ENCODE assay signal across 14 cellular contexts in genomic region chr1:32342704-32343103, GRCh38. TPM values are rescaled to one million over a fixed set of nuclear protein-coding genes. Genes with fewer than 3 reads are reported as not detected.
"Had no signal": no experiment of that assay in that cellular context is flagged by ENCODE, and none has a peak within 500 bp of the region (broad histone marks: within the 10 kb centered on the region; RNA-seq: fewer than 3 reads in every experiment).

No MANE protein-coding gene starts in this region.

- H3K27me3 ChIP-seq: adrenal gland, ovary, right lobe of liver, transverse colon, vagina had no signal

- H3K27me3 Mint-ChIP-seq: activated CD4-positive, alpha-beta T cell treated with anti-CD3 and anti-CD28 coated beads for 36 hours; activated T-helper 17 cell treated with anti-CD3 and anti-CD28 coated beads, Interleukin-2, amount 50 U/mL, for 72 hours had no signal

- H3K4me3 ChIP-seq: adrenal gland, left ventricle myocardium inferior, mucosa of descending colon, ovary, right lobe of liver, transverse colon, vagina had no signal

- ATAC-seq: activated CD4-positive, alpha-beta T cell treated with anti-CD3 and anti-CD28 coated beads for 36 hours; activated T-helper 17 cell treated with anti-CD3 and anti-CD28 coated beads, Interleukin-2, amount 50 U/mL, for 72 hours; mucosa of descending colon; naive thymus-derived CD4-positive, alpha-beta T cell; stimulated activated naive CD8-positive, alpha-beta T cell treated with anti-CD3 and anti-CD28 coated beads, Interleukin-15, Interleukin-2, amounts not matched to agents 100 U/mL and 50 U/mL, for 24 hours had no signal

- DNase-seq: activated CD4-positive, alpha-beta T cell treated with anti-CD3 and anti-CD28 coated beads for 36 hours; activated naive CD4-positive, alpha-beta T cell treated with Interleukin-2 at 50 U/mL for 16 hours; adrenal gland; left ventricle myocardium inferior; naive thymus-derived CD4-positive, alpha-beta T cell; stimulated activated naive CD8-positive, alpha-beta T cell treated with anti-CD3 and anti-CD28 coated beads, Interleukin-15, Interleukin-2, amounts not matched to agents 100 U/mL and 50 U/mL, for 24 hours; transverse colon had no signal

- H3K9me3 ChIP-seq: adrenal gland, left ventricle myocardium inferior, mucosa of descending colon, ovary, right lobe of liver, transverse colon, vagina had no signal

- H3K4me3 Mint-ChIP-seq: activated CD4-positive, alpha-beta T cell treated with anti-CD3 and anti-CD28 coated beads for 36 hours; activated T-helper 17 cell treated with anti-CD3 and anti-CD28 coated beads, Interleukin-2, amount 50 U/mL, for 72 hours had no signal

- H3K36me3 ChIP-seq: adrenal gland, left ventricle myocardium inferior, ovary, right lobe of liver, transverse colon, vagina had no signal

- H3K27ac ChIP-seq: adrenal gland, left ventricle myocardium inferior, right lobe of liver, transverse colon, vagina had no signal

- FAIRE-seq: colon had no signal

- H3K27ac Mint-ChIP-seq: activated CD4-positive, alpha-beta T cell treated with anti-CD3 and anti-CD28 coated beads for 36 hours; activated T-helper 17 cell treated with anti-CD3 and anti-CD28 coated beads, Interleukin-2, amount 50 U/mL, for 72 hours had no signal

- H3K4me1 ChIP-seq: right lobe of liver, vagina had no signal

- H3K36me3 Mint-ChIP-seq: naive thymus-derived CD4-positive, alpha-beta T cell had no signal

- H3K9me3 Mint-ChIP-seq: activated T-helper 17 cell treated with anti-CD3 and anti-CD28 coated beads, Interleukin-2, amount 50 U/mL, for 72 hours; naive thymus-derived CD4-positive, alpha-beta T cell had no signal

RNA-seq across cellular contexts. Expression of gene TSSK3, which starts 19.6 kb away (rescaled TPM):
- total RNA-seq: kidney epithelial cell, vagina had no signal
